In the genomic region with DNA sequence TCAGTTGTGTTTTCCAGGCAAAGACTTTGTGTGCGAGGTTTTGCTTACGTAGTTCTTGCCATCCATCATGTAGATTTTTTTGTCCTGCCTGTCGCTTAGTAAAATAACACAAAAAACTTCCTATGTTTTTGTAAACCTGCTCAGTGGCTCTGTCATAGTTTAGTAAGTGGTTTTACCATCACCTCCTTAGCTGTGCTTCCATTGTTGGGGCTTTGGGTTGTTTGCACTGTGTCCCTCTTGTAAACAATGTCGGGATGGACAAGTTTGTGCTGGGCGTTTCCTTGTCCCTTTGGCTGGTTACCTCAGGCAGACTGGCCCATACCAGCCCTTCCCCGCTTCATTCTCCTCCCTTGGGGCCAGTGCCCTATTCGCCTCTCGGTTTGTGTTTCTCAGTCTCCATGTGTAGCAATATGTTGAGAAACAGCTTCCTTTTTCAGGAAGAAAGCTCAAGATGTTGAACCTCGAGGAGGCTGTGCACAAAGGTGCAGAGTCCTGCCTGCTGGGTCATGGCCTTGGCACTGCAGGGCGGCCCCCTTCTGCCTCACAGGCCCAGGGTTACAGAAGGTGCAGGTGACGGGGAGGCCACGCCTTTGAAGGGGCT, we compare ENCODE assay signal across 11 cellular contexts.
DNase-seq lines count a peak whose midpoint lies in the region; ATAC-seq and TF ChIP-seq lines count a peak whose summit lies in the region.
"Had no signal": no experiment of that assay in that cellular context is flagged by ENCODE, and none has a peak within 500 bp of the region (broad histone marks: within the 10 kb centered on the region; RNA-seq: fewer than 3 reads in every experiment).

No MANE protein-coding gene starts in this region.

- intact Hi-C loops in tibial artery (cut with DNase I; ENCODE audit: low total_unique reads): loop anchor here (5.0 kb wide), 1 partner anchor 34 kb away; no protein-coding TSS in a partner anchor

- peaks cover 4% of the 10 kb centered on the region for H3K27me3 Mint-ChIP-seq in glutamatergic neuron (ENCODE audit: unreplicated experiment)

- peak overlapping the region; percentile 75 for H3K27ac ChIP-seq in tibial artery
- H3K27ac ChIP-seq: 22Rv1 had no signal

- H3K4me1 Mint-ChIP-seq in glutamatergic neuron (ENCODE audit: low read depth, unreplicated experiment): peaks cover 60% of the 10 kb centered on the region

- H3K4me3 Mint-ChIP-seq in glutamatergic neuron (ENCODE audit: unreplicated experiment): peak overlapping the region; percentile 39

- DNase-seq in NCI-H2029 treated with DMSO at 0.1 percent for 48 hours (lab: John Stamatoyannopoulos, UW) (peak; percentile 6), NCI-H2029 (lab: John Stamatoyannopoulos, UW) (no peak), SIG-M5 (lab: John Stamatoyannopoulos, UW) (peak; percentile 74), glutamatergic neuron (no peak), tibial artery (peak; percentile 59 to 85), middle frontal gyrus (ENCODE audit: extremely low spot score, low spot score) (no peak)
- no peak for DNase-seq in activated CD4-positive, alpha-beta T cell treated with anti-CD3 and anti-CD28 coated beads for 48 hours
- DNase-seq: hypothalamus, NCI-H1105 had no signal

- TF ChIP-seq CTCF in glutamatergic neuron (IDR thresholded peaks at IDR 0.05; ENCODE audit: partially characterized antibody, unreplicated experiment) (no peak), tibial artery (IDR thresholded peaks at IDR 0.05) (no peak)

- H3K27me3 ChIP-seq in tibial artery: no peaks in the 10 kb centered on the region

- ATAC-seq in HG03135 (IDR thresholded peaks at IDR 0.05; ENCODE audit: unreplicated experiment): no peak

- H3K4me3 ChIP-seq in tibial artery: no peak overlapping the region

- no peaks in the 10 kb centered on the region for H3K36me3 ChIP-seq in tibial artery

- no peaks in the 10 kb centered on the region for H3K9me3 ChIP-seq in tibial artery

- no peaks in the 10 kb centered on the region for H3K36me3 Mint-ChIP-seq in glutamatergic neuron (ENCODE audit: unreplicated experiment)

- peaks cover 0 to 84% (median 36%) of the 10 kb centered on the region in 4 donors for H3K4me1 ChIP-seq in tibial artery

- H3K9me3 Mint-ChIP-seq in glutamatergic neuron (ENCODE audit: unreplicated experiment): peaks cover 7% of the 10 kb centered on the region

- peak overlapping the region; percentile 77 for H3K27ac Mint-ChIP-seq in glutamatergic neuron (ENCODE audit: unreplicated experiment)

Comparison
In these comparisons a context has a peak if more than half of its experiments do, and no peak if none do; other contexts are left out.
1. DNase-seq: peak in NCI-H2029 treated with DMSO at 0.1 percent for 48 hours (single experiment), SIG-M5 (single experiment) and tibial artery (2 of 2); none in NCI-H2029 (single experiment), glutamatergic neuron (single experiment), activated CD4-positive, alpha-beta T cell treated with anti-CD3 and anti-CD28 coated beads for 48 hours (single experiment) and middle frontal gyrus (single experiment).